ENCODE assay signal across 8 cellular contexts in genomic region chr20:54649511-54649962, GRCh38.
A peak's percentile ranks its signal among the peaks of the same experiment; 100 is the strongest.
DNase-seq lines count a peak whose midpoint lies in the region; ATAC-seq and TF ChIP-seq lines count a peak whose summit lies in the region.

No MANE protein-coding gene starts in this region.

- BruUV-seq in PC-3 (replicated peaks; lab: Mats Ljungman, UMichigan) = no TSS peak

- TF ChIP-seq EP300 in suprapubic skin (IDR thresholded peaks at IDR 0.05) = no peak

- no peaks in the 10 kb centered on the region for H3K4me1 Mint-ChIP-seq in activated T-cell treated with anti-CD3 and anti-CD28 coated beads, Interleukin-2, amount 50 U/mL, for 4 hours (ENCODE audit: low read depth)
- peaks cover 40% of the 10 kb centered on the region for H3K4me1 Mint-ChIP-seq in neural progenitor cell

- H4K20me1 ChIP-seq in PC-3 (ENCODE audit: low read length) (no peaks in the 10 kb centered on the region), neural progenitor cell (ENCODE audit: low read depth) (no peaks in the 10 kb centered on the region)

- H3K4me2 ChIP-seq in PC-3 (ENCODE audit: low read length) (no peak overlapping the region), neural progenitor cell (peak overlapping the region; percentile 1)

- POLR2A ChIA-PET in PC-3 (lab: Charles Lee; ENCODE audit: unreplicated experiment) = no interaction called here

- H3K4me1 ChIP-seq in PC-3 (ENCODE audit: insufficient read depth, low read length) = no peaks in the 10 kb centered on the region
- peaks cover 10% of the 10 kb centered on the region for H3K4me1 ChIP-seq in neural progenitor cell
- no peaks in the 10 kb centered on the region for H3K4me1 ChIP-seq in suprapubic skin

- TF ChIP-seq CTCF in PC-3 (conservative IDR thresholded peaks at IDR 0.05; ENCODE audit: low read depth, low read length) (peak; percentile 95), fibroblast of pulmonary artery (IDR thresholded peaks at IDR 0.05; ENCODE audit: low read length, missing control alignments) (peak; percentile 87), neural progenitor cell (IDR thresholded peaks at IDR 0.05) (peak; percentile 89), suprapubic skin (IDR thresholded peaks at IDR 0.05) (peak; percentile 27 to 78)

- H3K9me2 ChIP-seq in PC-3 (replicated peaks; ENCODE audit: low read length) = no peaks in the 10 kb centered on the region

- intact Hi-C loops in PC-3 (cut with micrococcal nuclease) = loop anchor here (5.0 kb wide), 1 partner anchor 552 kb away; no protein-coding TSS in a partner anchor

- H2AFZ ChIP-seq in PC-3 (ENCODE audit: low read length) = no peak overlapping the region
- H2AFZ ChIP-seq in neural progenitor cell (replicated peaks) = no peak overlapping the region

- no peaks in the 10 kb centered on the region for H3K9me3 Mint-ChIP-seq in activated T-cell treated with anti-CD3 and anti-CD28 coated beads, Interleukin-2, amount 50 U/mL, for 4 hours
- H3K9me3 Mint-ChIP-seq in neural progenitor cell = no peaks in the 10 kb centered on the region

- ATAC-seq in GM18907 (IDR thresholded peaks at IDR 0.05; ENCODE audit: unreplicated experiment) (peak; percentile 78), PC-3 (peak; percentile 92)
- peak in 1 of 2 donors; percentile 50 for ATAC-seq in activated T-cell treated with anti-CD3 and anti-CD28 coated beads, Interleukin-2, amount 50 U/mL, for 4 hours

- H3K36me3 ChIP-seq in PC-3 (ENCODE audit: low read depth, low read length) (no peaks in the 10 kb centered on the region), neural progenitor cell (no peaks in the 10 kb centered on the region), suprapubic skin (no peaks in the 10 kb centered on the region)

- DNase-seq in AG08396 (ENCODE audit: low spot score) (peak; percentile 63), KG1 (lab: John Stamatoyannopoulos, UW) (peak; percentile 70), PC-3 (peak; percentile 95), fibroblast of pulmonary artery (ENCODE audit: low read depth) (peak; percentile 86), neural progenitor cell (ENCODE audit: low spot score) (peak; percentile 89), suprapubic skin (ENCODE audit: low spot score in 2 of 2) (peak; percentile 74 to 83)
- DNase-seq in activated T-cell treated with anti-CD3 and anti-CD28 coated beads, Interleukin-2, amount 50 U/mL, for 4 hours = peak; percentile 42

- H3K36me3 Mint-ChIP-seq in activated T-cell treated with anti-CD3 and anti-CD28 coated beads, Interleukin-2, amount 50 U/mL, for 4 hours (ENCODE audit: insufficient read depth) = no peaks in the 10 kb centered on the region
- peaks cover 6% of the 10 kb centered on the region for H3K36me3 Mint-ChIP-seq in neural progenitor cell

- peaks cover 37% of the 10 kb centered on the region for H3K27me3 ChIP-seq in PC-3 (ENCODE audit: low read length)
- H3K27me3 ChIP-seq in neural progenitor cell = no peaks in the 10 kb centered on the region
- H3K27me3 ChIP-seq in suprapubic skin = no peaks in the 10 kb centered on the region

- no peak for TF ChIP-seq POLR2A in suprapubic skin (IDR thresholded peaks at IDR 0.05)

- 13% methylated on average over 8 of the region's 8 CpGs for WGBS in suprapubic skin

- no peak overlapping the region for H3K27ac ChIP-seq in PC-3 (ENCODE audit: low read length)
- H3K27ac ChIP-seq in neural progenitor cell = no peak overlapping the region
- no peak overlapping the region for H3K27ac ChIP-seq in suprapubic skin

- H3K9ac ChIP-seq in PC-3 (ENCODE audit: low read length) (no peak overlapping the region), neural progenitor cell (no peak overlapping the region)

- H3K27me3 Mint-ChIP-seq in activated T-cell treated with anti-CD3 and anti-CD28 coated beads, Interleukin-2, amount 50 U/mL, for 4 hours (ENCODE audit: low read depth) = no peaks in the 10 kb centered on the region
- H3K27me3 Mint-ChIP-seq in neural progenitor cell (ENCODE audit: insufficient read depth, low read depth) = peaks cover 2% of the 10 kb centered on the region

- no peaks in the 10 kb centered on the region for H3K79me2 ChIP-seq in PC-3 (ENCODE audit: low read length)
- H3K79me2 ChIP-seq in neural progenitor cell (ENCODE audit: low read depth) = no peaks in the 10 kb centered on the region

- H3F3A ChIP-seq in PC-3 (ENCODE audit: low read length, unreplicated experiment) (no peaks in the 10 kb centered on the region), neural progenitor cell (ENCODE audit: low read depth) (no peaks in the 10 kb centered on the region)

- CTCF ChIA-PET in PC-3 (lab: Charles Lee) = no interaction called here

- no peak overlapping the region for H3K4me3 Mint-ChIP-seq in activated T-cell treated with anti-CD3 and anti-CD28 coated beads, Interleukin-2, amount 50 U/mL, for 4 hours
- no peak overlapping the region for H3K4me3 Mint-ChIP-seq in neural progenitor cell

- H3K9me3 ChIP-seq in PC-3 (ENCODE audit: low read length) (no peaks in the 10 kb centered on the region), neural progenitor cell (ENCODE audit: low read depth) (no peaks in the 10 kb centered on the region), suprapubic skin (no peaks in the 10 kb centered on the region)

- peak overlapping the region; percentile 86 for H3K27ac Mint-ChIP-seq in neural progenitor cell

- H3K4me3 ChIP-seq in PC-3 (ENCODE audit: low read length) (no peak overlapping the region), fibroblast of pulmonary artery (replicated peaks; ENCODE audit: low read depth, low read length) (no peak overlapping the region), neural progenitor cell (no peak overlapping the region), suprapubic skin (no peak overlapping the region)

Comparison
In these comparisons a context has a peak if more than half of its experiments do, and no peak if none do; other contexts are left out.
1. DNase-seq: peak in every context shown above with its lines; median percentile 95 in PC-3; 89 in neural progenitor cell; 86 in fibroblast of pulmonary artery; 78 in suprapubic skin; 70 in KG1; 63 in AG08396; 42 in activated T-cell treated with anti-CD3 and anti-CD28 coated beads, Interleukin-2, amount 50 U/mL, for 4 hours.